15 cellular contexts compared by ENCODE assay signal in genomic region chr3:114400369-114400768, GRCh38.
A peak's percentile ranks its signal among the peaks of the same experiment; 100 is the strongest.
DNase-seq lines count a peak whose midpoint lies in the region; ATAC-seq, FAIRE-seq and TF ChIP-seq lines count a peak whose summit lies in the region.
"Had no signal": no experiment of that assay in that cellular context is flagged by ENCODE, and none has a peak within 500 bp of the region (broad histone marks: within the 10 kb centered on the region; RNA-seq: fewer than 3 reads in every experiment).

No MANE protein-coding gene starts in this region.

- H3K9ac ChIP-seq in astrocyte (ENCODE audit: low read length), result peak overlapping the region; percentile 67

- no peak for DNase-seq in Calu3
- DNase-seq in astrocyte (ENCODE audit: low read depth), result no peak
- no peak for DNase-seq in left ventricle myocardium inferior
- no peak for DNase-seq in gastrocnemius medialis
- no peak for DNase-seq in DMS 273 treated with DMSO at 0.1 percent for 48 hours (lab: John Stamatoyannopoulos, UW)
- DNase-seq in pons (ENCODE audit: low spot score), result no peak
- DNase-seq in GDM1 (lab: John Stamatoyannopoulos, UW), result no peak
- DNase-seq: activated effector memory CD4-positive, alpha-beta T cell treated with Interleukin-2 at 50 U/mL for 16 hours; cortex of kidney; esophagus squamous epithelium; H7; naive thymus-derived CD4-positive, alpha-beta T cell had no signal

- H3K27ac Mint-ChIP-seq in Calu3 (ENCODE audit: unreplicated experiment) (peak overlapping the region; percentile 81), astrocyte (ENCODE audit: unreplicated experiment) (peak overlapping the region; percentile 73)
- H3K27ac Mint-ChIP-seq: stimulated activated effector memory CD8-positive, alpha-beta T cell treated with anti-CD3 and anti-CD28 coated beads, Interleukin-12 subunit alpha, Interleukin-12 subunit beta, amount 100 ng/mL, for 72 hours had no signal

- no peaks in the 10 kb centered on the region for H3K9me3 ChIP-seq in astrocyte (ENCODE audit: insufficient read depth, low read depth, low read length)
- H3K9me3 ChIP-seq in left ventricle myocardium inferior (replicated peaks), result no peaks in the 10 kb centered on the region
- H3K9me3 ChIP-seq in gastrocnemius medialis, result no peaks in the 10 kb centered on the region
- H3K9me3 ChIP-seq: esophagus squamous epithelium had no signal

- H3K79me2 ChIP-seq in astrocyte (ENCODE audit: insufficient read depth, low read length), result peaks cover 6% of the 10 kb centered on the region

- no peaks in the 10 kb centered on the region for H4K20me1 ChIP-seq in astrocyte (ENCODE audit: insufficient read depth, low read length)

- H3K4me2 ChIP-seq in astrocyte (ENCODE audit: low read length), result peak overlapping the region; percentile 75

- intact Hi-C loops in Calu3 (cut with micrococcal nuclease; ENCODE audit: unreplicated experiment) (no loop called here), left ventricle myocardium inferior (cut with micrococcal nuclease) (no loop called here), gastrocnemius medialis (cut with DNase I; ENCODE audit: low total_unique reads) (loop anchor here (2.0 kb wide), 1 partner anchor 16 kb away; no protein-coding TSS in a partner anchor)

- H2AFZ ChIP-seq in astrocyte (ENCODE audit: low read depth, low read length), result peak overlapping the region; percentile 6

- TF ChIP-seq POLR2A in gastrocnemius medialis (IDR thresholded peaks at IDR 0.05), result no peak

- FAIRE-seq in astrocyte (lab: Jason Lieb, UNC), result no peak

- no peaks in the 10 kb centered on the region for H3K27me3 Mint-ChIP-seq in Calu3 (ENCODE audit: unreplicated experiment)
- no peaks in the 10 kb centered on the region for H3K27me3 Mint-ChIP-seq in astrocyte (ENCODE audit: low read depth, unreplicated experiment)
- H3K27me3 Mint-ChIP-seq: naive thymus-derived CD4-positive, alpha-beta T cell had no signal

- H3K9me3 Mint-ChIP-seq in Calu3 (ENCODE audit: low read depth, unreplicated experiment) (no peaks in the 10 kb centered on the region), astrocyte (ENCODE audit: unreplicated experiment) (no peaks in the 10 kb centered on the region)
- H3K9me3 Mint-ChIP-seq: naive thymus-derived CD4-positive, alpha-beta T cell; stimulated activated effector memory CD8-positive, alpha-beta T cell treated with anti-CD3 and anti-CD28 coated beads, Interleukin-12 subunit alpha, Interleukin-12 subunit beta, amount 100 ng/mL, for 72 hours had no signal

- no peak for ATAC-seq in gastrocnemius medialis
- ATAC-seq in GM19023 (IDR thresholded peaks at IDR 0.05; ENCODE audit: unreplicated experiment), result no peak
- ATAC-seq: naive thymus-derived CD4-positive, alpha-beta T cell; stimulated activated effector memory CD8-positive, alpha-beta T cell treated with anti-CD3 and anti-CD28 coated beads, Interleukin-12 subunit alpha, Interleukin-12 subunit beta, amount 100 ng/mL, for 72 hours had no signal

- H3K4me1 ChIP-seq in astrocyte (ENCODE audit: insufficient read depth, low read length) (peaks cover 19% of the 10 kb centered on the region), left ventricle myocardium inferior (peaks cover 57% of the 10 kb centered on the region), gastrocnemius medialis (peaks cover 61 to 71% of the 10 kb centered on the region in 2 donors)

- H3K36me3 Mint-ChIP-seq in Calu3 (ENCODE audit: insufficient read depth, unreplicated experiment), result no peaks in the 10 kb centered on the region
- no peaks in the 10 kb centered on the region for H3K36me3 Mint-ChIP-seq in astrocyte (ENCODE audit: low read depth, unreplicated experiment)
- H3K36me3 Mint-ChIP-seq: stimulated activated effector memory CD8-positive, alpha-beta T cell treated with anti-CD3 and anti-CD28 coated beads, Interleukin-12 subunit alpha, Interleukin-12 subunit beta, amount 100 ng/mL, for 72 hours had no signal

- in situ Hi-C loops in gastrocnemius medialis (cut with MboI; ENCODE audit: low sequenced_read_pairs in 4 of 4), result loop anchor here in 1 of 4 donors (25.0 kb wide), 1 partner anchor 212 kb away; no protein-coding TSS in a partner anchor

- CTCF ChIA-PET in Calu3 (lab: Charles Lee), result interaction anchor here (0.6 to 2.2 kb wide), 13 partner anchors 9 to 589 kb away, joined by 3 to 13 read pairs (median 4); no protein-coding TSS in a partner anchor

- H3K36me3 ChIP-seq in astrocyte (ENCODE audit: insufficient read depth, low read length), result no peaks in the 10 kb centered on the region
- no peaks in the 10 kb centered on the region for H3K36me3 ChIP-seq in left ventricle myocardium inferior
- H3K36me3 ChIP-seq in gastrocnemius medialis, result no peaks in the 10 kb centered on the region
- H3K36me3 ChIP-seq: esophagus squamous epithelium had no signal

- BruUV-seq in Calu3 (replicated peaks; lab: Mats Ljungman, UMichigan), result no TSS peak

- H3K27me3 ChIP-seq in astrocyte (ENCODE audit: insufficient read depth, low read length) (no peaks in the 10 kb centered on the region), left ventricle myocardium inferior (ENCODE audit: low read depth) (no peaks in the 10 kb centered on the region), gastrocnemius medialis (no peaks in the 10 kb centered on the region)
- H3K27me3 ChIP-seq: esophagus squamous epithelium had no signal

- peak overlapping the region; percentile 43 for H3K4me3 Mint-ChIP-seq in Calu3 (ENCODE audit: low read depth, unreplicated experiment)
- no peak overlapping the region for H3K4me3 Mint-ChIP-seq in astrocyte (ENCODE audit: unreplicated experiment)
- H3K4me3 Mint-ChIP-seq: naive thymus-derived CD4-positive, alpha-beta T cell; stimulated activated effector memory CD8-positive, alpha-beta T cell treated with anti-CD3 and anti-CD28 coated beads, Interleukin-12 subunit alpha, Interleukin-12 subunit beta, amount 100 ng/mL, for 72 hours had no signal

- H3K4me1 Mint-ChIP-seq in Calu3 (ENCODE audit: low read depth, unreplicated experiment), result peaks cover 42% of the 10 kb centered on the region
- peaks cover 19% of the 10 kb centered on the region for H3K4me1 Mint-ChIP-seq in astrocyte (ENCODE audit: low read depth, unreplicated experiment)

- peak overlapping the region; percentile 35 for H3K27ac ChIP-seq in astrocyte (ENCODE audit: low read depth, low read length)
- peak overlapping the region; percentile 62 for H3K27ac ChIP-seq in left ventricle myocardium inferior (replicated peaks)
- peak overlapping the region; percentile 73 to 80 (median 74) for H3K27ac ChIP-seq in gastrocnemius medialis
- H3K27ac ChIP-seq: esophagus squamous epithelium, VCaP had no signal

- peak overlapping the region; percentile 30 for H3K4me3 ChIP-seq in astrocyte (ENCODE audit: insufficient read depth, low read depth, low read length)
- no peak overlapping the region for H3K4me3 ChIP-seq in left ventricle myocardium inferior
- peak overlapping the region in 3 of 4 donors; percentile 18 to 27 (median 21) for H3K4me3 ChIP-seq in gastrocnemius medialis
- H3K4me3 ChIP-seq: esophagus squamous epithelium had no signal

- TF ChIP-seq CTCF in Calu3 (IDR thresholded peaks at IDR 0.05; ENCODE audit: unreplicated experiment) (no peak), astrocyte (IDR thresholded peaks at IDR 0.05; ENCODE audit: insufficient read depth, low read depth, low read length) (no peak), left ventricle myocardium inferior (IDR thresholded peaks at IDR 0.05; ENCODE audit: borderline replicate concordance) (no peak), gastrocnemius medialis (IDR thresholded peaks at IDR 0.05 in 4 of 5, conservative IDR thresholded peaks at IDR 0.05 in 1 of 5) (no peak)
